In the genomic region with DNA sequence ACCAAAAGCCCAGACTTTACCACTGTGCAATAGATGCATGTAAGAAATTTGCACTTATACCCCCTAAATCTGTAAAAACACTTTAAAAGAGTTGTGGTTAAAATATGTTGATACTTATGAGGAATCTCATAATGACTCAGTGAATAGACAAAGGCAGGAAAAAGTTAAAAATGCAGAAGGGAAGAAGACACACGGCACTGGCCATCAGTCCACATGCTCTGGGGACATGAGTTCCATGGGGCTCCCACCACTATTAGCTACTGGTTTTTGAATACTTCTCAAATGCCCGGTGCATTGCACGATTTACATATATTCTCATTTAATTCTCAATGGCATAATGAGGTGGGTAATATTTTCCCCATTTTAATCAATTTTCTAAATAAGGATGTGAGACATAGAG, we compare ENCODE assay signal across 33 cellular contexts. TPM values are rescaled to one million over a fixed set of nuclear protein-coding genes. Genes with fewer than 3 reads are reported as not detected.
DNase-seq lines count a peak whose midpoint lies in the region; FAIRE-seq and TF ChIP-seq lines count a peak whose summit lies in the region.
"Had no signal": no experiment of that assay in that cellular context is flagged by ENCODE, and none has a peak within 500 bp of the region (broad histone marks: within the 10 kb centered on the region; RNA-seq: fewer than 3 reads in every experiment).

No MANE protein-coding gene starts in this region.

- no peaks in the 10 kb centered on the region for H4K20me1 ChIP-seq in OCI-LY3 (ENCODE audit: insufficient read depth, low read length)
- H4K20me1 ChIP-seq in endothelial cell of umbilical vein (replicated peaks; ENCODE audit: control insufficient read depth, extremely low read depth, insufficient read depth, low read length), result no peaks in the 10 kb centered on the region
- H4K20me1 ChIP-seq in hepatocyte (ENCODE audit: insufficient read depth, poor library complexity, severe bottlenecking), result no peaks in the 10 kb centered on the region

- H2AFZ ChIP-seq in OCI-LY3 (ENCODE audit: low read depth, low read length) (no peak overlapping the region), endothelial cell of umbilical vein (ENCODE audit: low read depth, low read length) (no peak overlapping the region), hepatocyte (no peak overlapping the region)

- peak; percentile 57 for DNase-seq in HCEC 1CT
- peak; percentile 23 for DNase-seq in endothelial cell of umbilical vein (ENCODE audit: low read depth, low spot score)
- no peak for DNase-seq in NCI-H526 (lab: John Stamatoyannopoulos, UW)
- no peak for DNase-seq in hepatocyte (ENCODE audit: low spot score)
- DNase-seq in NK-92 (lab: John Stamatoyannopoulos, UW; ENCODE audit: unreplicated experiment), result no peak
- DNase-seq in RCC 7860 (ENCODE audit: low spot score), result no peak
- DNase-seq: activated CD4-positive, alpha-beta T cell treated with anti-CD3 and anti-CD28 coated beads, Interleukin-2, amount 10 ng/mL, durations not matched to agents 24 days and 14 days; activated gamma-delta T cell treated with Interleukin-2 at 50 U/mL for 16 hours; activated T-cell treated with anti-CD3 and anti-CD28 coated beads, Interleukin-2, amount 50 U/mL, for 24 hours; Caco-2; heart left ventricle; kidney glomerular epithelial cell; lower lobe of right lung; mucosa of descending colon; NCI-H1417 treated with DMSO at 0.1 percent for 48 hours; NCI-H2081; NCI-H345; NCI-H774; OCI-M1; pancreas; Right ventricle myocardium superior; stimulated activated CD4-positive, alpha-beta T cell treated with anti-CD3 and anti-CD28 coated beads, Interleukin-12 subunit alpha, Interleukin-12 subunit beta, amount 100 ng/mL, for 4 hours; stimulated activated CD4-positive, alpha-beta T cell treated with anti-CD3 and anti-CD28 coated beads, Interleukin-4, amount 100 ng/mL, for 4 hours; stimulated activated naive CD4-positive, alpha-beta T cell; T1000; WERI-Rb-1 had no signal

- dilution Hi-C loops in endothelial cell of umbilical vein (cut with MboI; ENCODE audit: extremely low pct_ligation_motif_present, low sequenced_read_pairs), result no loop called here

- H3K4me3 ChIP-seq in OCI-LY3 (ENCODE audit: low read length) (no peak overlapping the region), endothelial cell of umbilical vein (replicated peaks in 1 of 3; ENCODE audit: insufficient read depth in 1 of 3, low read depth in 1 of 3, low read length in 3 of 3) (peak overlapping the region in 1 of 3 experiments; percentile 3), skeletal muscle satellite cell (ENCODE audit: low read length) (peak overlapping the region; percentile 78), hepatocyte (no peak overlapping the region)
- H3K4me3 ChIP-seq: GM12878, heart left ventricle, lower lobe of right lung, mucosa of descending colon, pancreas, right atrium auricular region, suprapubic skin had no signal

- POLR2A ChIA-PET in endothelial cell of umbilical vein (lab: Charles Lee), result interaction anchor here (0.9 kb wide), 1 partner anchor 13 kb away, joined by 3 read pairs; no protein-coding TSS in a partner anchor

- no peak for TF ChIP-seq POLR2A in endothelial cell of umbilical vein (IDR thresholded peaks at IDR 0.05; ENCODE audit: low read depth, low read length)

- H3K4me2 ChIP-seq in OCI-LY3 (ENCODE audit: low read length) (peak overlapping the region; percentile 44), endothelial cell of umbilical vein (ENCODE audit: insufficient read depth, low read length) (peak overlapping the region; percentile 99), skeletal muscle satellite cell (ENCODE audit: low read length) (peak overlapping the region; percentile 85), hepatocyte (no peak overlapping the region)

- H3K79me2 ChIP-seq in OCI-LY3 (ENCODE audit: low read length) (no peaks in the 10 kb centered on the region), endothelial cell of umbilical vein (ENCODE audit: control insufficient read depth, insufficient read depth, low read length) (peaks cover 96% of the 10 kb centered on the region), hepatocyte (no peaks in the 10 kb centered on the region)

- no TSS peak for BruUV-seq in endothelial cell of umbilical vein (replicated peaks; lab: Mats Ljungman, UMichigan)

- TF ChIP-seq CTCF in OCI-LY3 (IDR thresholded peaks at IDR 0.05; ENCODE audit: low read depth, low read length) (no peak), endothelial cell of umbilical vein (IDR thresholded peaks at IDR 0.05; ENCODE audit: extremely low read depth in 1 of 2, insufficient read depth in 1 of 2, low read depth in 1 of 2, low read length in 2 of 2) (no peak), hepatocyte (IDR thresholded peaks at IDR 0.05; ENCODE audit: poor library complexity) (no peak)

- WGBS in hepatocyte (ENCODE audit: low lambda C conversion rate, missing lambda C conversion rate), result 94% methylated on average over 3 of the region's 3 CpGs

- no peaks in the 10 kb centered on the region for H3K9me2 ChIP-seq in hepatocyte (replicated peaks; ENCODE audit: insufficient read depth)

- FAIRE-seq in endothelial cell of umbilical vein (lab: Jason Lieb, UNC), result no peak
- no peak for FAIRE-seq in RCC 7860 (lab: Jason Lieb, UNC)
- FAIRE-seq: GM12878, pancreas had no signal

- no peak overlapping the region for H3K27ac ChIP-seq in OCI-LY3 (ENCODE audit: low read length)
- H3K27ac ChIP-seq in endothelial cell of umbilical vein (ENCODE audit: insufficient read depth, low read depth, low read length), result peak overlapping the region; percentile 4
- no peak overlapping the region for H3K27ac ChIP-seq in hepatocyte
- H3K27ac ChIP-seq: C4-2B, heart left ventricle, lower lobe of right lung, pancreas, right atrium auricular region, suprapubic skin, WERI-Rb-1 had no signal

- H3K36me3 ChIP-seq in OCI-LY3 (replicated peaks; ENCODE audit: low read depth, low read length) (no peaks in the 10 kb centered on the region), endothelial cell of umbilical vein (ENCODE audit: control insufficient read depth in 2 of 2, extremely low read depth in 1 of 2, insufficient read depth in 2 of 2, low read length in 2 of 2) (no peaks in the 10 kb centered on the region), skeletal muscle satellite cell (ENCODE audit: insufficient read depth, low read length) (peaks cover 88% of the 10 kb centered on the region), hepatocyte (replicated peaks; ENCODE audit: insufficient read depth, low read depth) (no peaks in the 10 kb centered on the region)
- H3K36me3 ChIP-seq: lower lobe of right lung, pancreas, right atrium auricular region, suprapubic skin, WERI-Rb-1 had no signal

- H3K27me3 ChIP-seq in OCI-LY3 (ENCODE audit: low read depth, low read length) (no peaks in the 10 kb centered on the region), endothelial cell of umbilical vein (ENCODE audit: control insufficient read depth in 2 of 2, insufficient read depth in 2 of 2, low read length in 2 of 2) (no peaks in the 10 kb centered on the region), skeletal muscle satellite cell (ENCODE audit: control insufficient read depth, insufficient read depth, low read length) (no peaks in the 10 kb centered on the region), hepatocyte (no peaks in the 10 kb centered on the region)
- H3K27me3 ChIP-seq: heart left ventricle, right atrium auricular region, suprapubic skin had no signal

- CTCF ChIA-PET in endothelial cell of umbilical vein (lab: Charles Lee), result interaction anchor here (1.2 to 2.0 kb wide), 3 partner anchors 10 to 154 kb away, joined by 3 to 7 read pairs (median 4); no protein-coding TSS in a partner anchor

- H3K9me1 ChIP-seq in endothelial cell of umbilical vein (replicated peaks; ENCODE audit: control insufficient read depth, extremely low read depth, insufficient read depth, low read length), result no peaks in the 10 kb centered on the region

- intact Hi-C loops in endothelial cell of umbilical vein (cut with micrococcal nuclease), result no loop called here

- no peaks in the 10 kb centered on the region for H3K9me3 ChIP-seq in OCI-LY3 (ENCODE audit: insufficient read depth, low read length)
- H3K9me3 ChIP-seq in endothelial cell of umbilical vein (replicated peaks; ENCODE audit: control insufficient read depth, insufficient read depth, low read length), result no peaks in the 10 kb centered on the region
- H3K9me3 ChIP-seq in skeletal muscle satellite cell (replicated peaks; ENCODE audit: low read length), result no peaks in the 10 kb centered on the region
- no peaks in the 10 kb centered on the region for H3K9me3 ChIP-seq in hepatocyte (ENCODE audit: low read depth)
- H3K9me3 ChIP-seq: Caco-2, heart left ventricle, lower lobe of right lung, mucosa of descending colon, pancreas, right atrium auricular region, suprapubic skin had no signal

- peaks cover 27% of the 10 kb centered on the region for H3K4me1 ChIP-seq in OCI-LY3 (ENCODE audit: low read length)
- peaks cover 63% of the 10 kb centered on the region for H3K4me1 ChIP-seq in endothelial cell of umbilical vein (ENCODE audit: control insufficient read depth, extremely low read depth, insufficient read depth, low read length)
- H3K4me1 ChIP-seq in skeletal muscle satellite cell (ENCODE audit: control insufficient read depth, insufficient read depth, low read length), result peaks cover 67% of the 10 kb centered on the region
- H3K4me1 ChIP-seq in hepatocyte (ENCODE audit: insufficient read depth), result no peaks in the 10 kb centered on the region
- H3K4me1 ChIP-seq: Caco-2, lower lobe of right lung, pancreas, suprapubic skin had no signal

- H3K9ac ChIP-seq in OCI-LY3 (ENCODE audit: low read length) (no peak overlapping the region), endothelial cell of umbilical vein (replicated peaks; ENCODE audit: extremely low read depth, insufficient read depth, low read length) (no peak overlapping the region), skeletal muscle satellite cell (ENCODE audit: low read depth, low read length) (peak overlapping the region; percentile 97)

TF ChIP-seq in endothelial cell of umbilical vein, 7 proteins besides CTCF, POLR2A, EP300 and RAD21:
- TF ChIP-seq MAX (IDR thresholded peaks at IDR 0.05; ENCODE audit: insufficient read depth, insufficient read length), result no peak
- peak; percentile 7 for TF ChIP-seq FOS (IDR thresholded peaks at IDR 0.05; ENCODE audit: borderline replicate concordance, insufficient read depth, low read length)

RNA-seq across cellular contexts. Expression of gene BLID, which starts 59.3 kb away (rescaled TPM):
- total RNA-seq in endothelial cell of umbilical vein (2.4 and 3.5 TPM in 2 replicates), hepatocyte (1.7 and 2.3 TPM in 2 replicates)
- polyA plus RNA-seq in endothelial cell of umbilical vein (0.12 TPM in 1 of 2 replicates, not detected in the other), hepatocyte (0.41 and 0.99 TPM in 2 replicates)
- polyA plus RNA-seq in endothelial cell of umbilical vein (2011; cell fraction: cytosol; rRNA removed), result not detected in 2 replicates
- polyA plus RNA-seq in endothelial cell of umbilical vein (2011; cell fraction: nucleus; rRNA removed), result 0.84 and 0.93 TPM in 2 replicates
- polyA plus RNA-seq in endothelial cell of umbilical vein (2012), result 0.21 TPM in 1 of 2 replicates, not detected in the other
- 3.8 and 4.3 TPM in 2 replicates for polyA minus RNA-seq in endothelial cell of umbilical vein
- polyA minus RNA-seq in endothelial cell of umbilical vein (2011; cell fraction: cytosol; rRNA and poly(A)+ RNA removed), result not detected
- polyA minus RNA-seq in endothelial cell of umbilical vein (2011; cell fraction: nucleus; rRNA and poly(A)+ RNA removed), result 8.1 and 24.4 TPM in 2 replicates
- total RNA-seq in skeletal muscle satellite cell (2012; rRNA removed), result 19.2 and 31.2 TPM in 2 replicates
- total RNA-seq: activated CD4-positive, alpha-beta T cell treated with anti-CD3 and anti-CD28 coated beads, Interleukin-2, amount 10 ng/mL, durations not matched to agents 24 days and 14 days; Caco-2; GM12878; heart left ventricle; pancreas; suprapubic skin had no signal
- polyA plus RNA-seq: GM12878, heart left ventricle, pancreas, urinary bladder had no signal

Comparison
In these comparisons a context has a peak if more than half of its experiments do, and no peak if none do; other contexts are left out.
1. DNase-seq: peak in HCEC 1CT (single experiment) and endothelial cell of umbilical vein (single experiment); none in NCI-H526 (0 of 2), hepatocyte (single experiment), NK-92 (single experiment) and RCC 7860 (single experiment).